In the genomic region with DNA sequence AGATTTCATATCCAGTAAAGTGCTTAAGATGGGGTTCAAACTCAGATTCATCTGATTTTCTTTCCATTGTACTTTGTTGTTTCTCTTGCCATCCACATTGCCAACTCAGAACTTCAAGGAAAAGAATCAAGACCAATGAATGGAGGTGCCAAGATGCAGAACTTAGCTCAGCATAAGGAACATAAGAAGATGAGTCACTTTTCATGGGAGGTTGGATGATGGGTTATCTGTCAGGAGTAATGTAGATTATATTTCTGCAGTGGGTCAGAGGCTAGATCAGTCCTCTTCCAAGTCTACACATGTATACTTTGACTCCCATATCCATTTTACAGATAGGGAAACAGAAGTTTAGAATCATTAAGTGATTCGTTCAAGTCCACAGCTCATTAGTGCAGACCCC, we compare ENCODE assay signal across 1 cellular context.
TF ChIP-seq lines count a peak whose summit lies in the region.

No MANE protein-coding gene starts in this region.

TF ChIP-seq in IMR-90, 13 proteins besides CTCF, POLR2A, EP300 and RAD21:
- no peak for TF ChIP-seq SMC3 (IDR thresholded peaks at IDR 0.05; ENCODE audit: low read depth, low read length)
- TF ChIP-seq, protein P1, sequence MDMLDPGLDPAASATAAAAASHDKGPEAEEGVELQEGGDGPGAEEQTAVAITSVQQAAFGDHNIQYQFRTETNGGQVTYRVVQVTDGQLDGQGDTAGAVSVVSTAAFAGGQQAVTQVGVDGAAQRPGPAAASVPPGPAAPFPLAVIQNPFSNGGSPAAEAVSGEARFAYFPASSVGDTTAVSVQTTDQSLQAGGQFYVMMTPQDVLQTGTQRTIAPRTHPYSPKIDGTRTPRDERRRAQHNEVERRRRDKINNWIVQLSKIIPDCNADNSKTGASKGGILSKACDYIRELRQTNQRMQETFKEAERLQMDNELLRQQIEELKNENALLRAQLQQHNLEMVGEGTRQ (IDR thresholded peaks at IDR 0.05; ENCODE audit: low read depth, low read length), result no peak
- TF ChIP-seq MAZ (IDR thresholded peaks at IDR 0.05; ENCODE audit: borderline replicate concordance, low read depth, low read length), result no peak
- TF ChIP-seq ELK1 (IDR thresholded peaks at IDR 0.05; ENCODE audit: borderline replicate concordance, low read depth, low read length), result no peak
- TF ChIP-seq RFX5 (IDR thresholded peaks at IDR 0.05; ENCODE audit: low read depth, low read length), result no peak
- no peak for TF ChIP-seq BHLHE40 (IDR thresholded peaks at IDR 0.05; ENCODE audit: low read depth, low read length)
- TF ChIP-seq CEBPB (IDR thresholded peaks at IDR 0.05; ENCODE audit: low read depth, low read length), result no peak
- TF ChIP-seq RCOR1 (IDR thresholded peaks at IDR 0.05; ENCODE audit: insufficient replicate concordance, low read length), result no peak
- TF ChIP-seq NFE2L2 (IDR thresholded peaks at IDR 0.05; ENCODE audit: low read depth, low read length), result no peak
- no peak for TF ChIP-seq FOS (IDR thresholded peaks at IDR 0.05; ENCODE audit: low read depth, low read length)
- no peak for TF ChIP-seq MXI1 (IDR thresholded peaks at IDR 0.05; ENCODE audit: borderline replicate concordance, low read depth, low read length)
